ENCODE assay signal across 13 cellular contexts in genomic region chr5:172696171-172696849, GRCh38. TPM values are rescaled to one million over a fixed set of nuclear protein-coding genes. Genes with fewer than 3 reads are reported as not detected.
DNase-seq lines count a peak whose midpoint lies in the region; ATAC-seq and TF ChIP-seq lines count a peak whose summit lies in the region.
"Had no signal": no experiment of that assay in that cellular context is flagged by ENCODE, and none has a peak within 500 bp of the region (broad histone marks: within the 10 kb centered on the region; RNA-seq: fewer than 3 reads in every experiment).

No MANE protein-coding gene starts in this region.

- H3K9me3 ChIP-seq in gastroesophageal sphincter (no peaks in the 10 kb centered on the region), ovary (no peaks in the 10 kb centered on the region)
- H3K9me3 ChIP-seq: MG63, pancreas had no signal

- WGBS in gastroesophageal sphincter (ENCODE audit: low coverage in 1 of 2), 2 donors = 45% methylated on average over 5 of the region's 20 CpGs; no CpG with 5 or more reads in 1 of the 2 donors
- 36 to 42% (median 39%) methylated on average over 18 to 20 of the region's 20 CpGs for WGBS in ovary, 3 donors

- H3K36me3 ChIP-seq in ACC112 (ENCODE audit: insufficient read depth, low read length) (no peaks in the 10 kb centered on the region), gastroesophageal sphincter (no peaks in the 10 kb centered on the region), ovary (no peaks in the 10 kb centered on the region)
- H3K36me3 ChIP-seq: MG63, pancreas had no signal

- TF ChIP-seq EP300 in gastroesophageal sphincter (IDR thresholded peaks at IDR 0.05) (no peak), ovary (IDR thresholded peaks at IDR 0.05) (no peak)

- no peaks in the 10 kb centered on the region for H3K27me3 ChIP-seq in ACC112 (ENCODE audit: insufficient read depth, low read length)
- no peaks in the 10 kb centered on the region for H3K27me3 ChIP-seq in gastroesophageal sphincter
- H3K27me3 ChIP-seq in ovary = no peaks in the 10 kb centered on the region
- H3K27me3 ChIP-seq: MG63, pancreas had no signal

- no peaks in the 10 kb centered on the region for H3K79me2 ChIP-seq in ACC112 (ENCODE audit: control insufficient read depth, insufficient read depth, low read length, unreplicated experiment)

- TF ChIP-seq CTCF in gastroesophageal sphincter (IDR thresholded peaks at IDR 0.05) (no peak), ovary (IDR thresholded peaks at IDR 0.05) (no peak)

- H3K27ac ChIP-seq in ACC112 (ENCODE audit: low read depth, low read length) (no peak overlapping the region), gastroesophageal sphincter (peak overlapping the region; percentile 31 to 86 (median 82)), ovary (peak overlapping the region; percentile 61 to 73)

- intact Hi-C loops in ovary (cut with DNase I) = loop anchor here (2.0 to 10.0 kb wide), 7 partner anchors 52 to 589 kb away; partner anchors contain the start of gene NEURL1B (in 4 of the 4)

- TF ChIP-seq POLR2A in gastroesophageal sphincter (IDR thresholded peaks at IDR 0.05) (no peak), ovary (IDR thresholded peaks at IDR 0.05) (no peak)

- DNase-seq in NCI-H226 (peak; percentile 23), ovary (peak; percentile 59 to 79 (median 65)), NK-92 (lab: John Stamatoyannopoulos, UW; ENCODE audit: unreplicated experiment) (no peak), OCI-M1 (lab: John Stamatoyannopoulos, UW) (no peak), HT-29 (ENCODE audit: low spot score) (no peak)
- DNase-seq: activated CD4-positive, alpha-beta T cell treated with anti-CD3 and anti-CD28 coated beads for 36 hours; activated naive CD8-positive, alpha-beta T cell treated with anti-CD3 and anti-CD28 coated beads, Interleukin-2, amount 10 ng/mL, durations not matched to agents 7 days and 5 days; MG63; NCI-H510A treated with DMSO at 0.1 percent for 48 hours had no signal

- H2AFZ ChIP-seq in ACC112 (ENCODE audit: low read length, unreplicated experiment) = peak overlapping the region; percentile 89

- ATAC-seq in gastroesophageal sphincter (peak; percentile 20), GM21619 (IDR thresholded peaks at IDR 0.05; ENCODE audit: unreplicated experiment) (no peak)

- peak overlapping the region; percentile 88 for H3K4me3 ChIP-seq in ACC112 (ENCODE audit: low read depth, low read length)
- peak overlapping the region in 1 of 2 donors; percentile 59 for H3K4me3 ChIP-seq in gastroesophageal sphincter
- H3K4me3 ChIP-seq in ovary = peak overlapping the region; percentile 48

- peaks cover 6% of the 10 kb centered on the region for H3K4me1 ChIP-seq in ACC112 (ENCODE audit: control insufficient read depth, insufficient read depth, low read length, unreplicated experiment)
- peaks cover 0 to 72% (median 23%) of the 10 kb centered on the region in 3 donors for H3K4me1 ChIP-seq in gastroesophageal sphincter
- H3K4me1 ChIP-seq in ovary (ENCODE audit: insufficient read depth) = peaks cover 33% of the 10 kb centered on the region

RNA-seq across cellular contexts. Expression of gene NEURL1B, which starts 55.2 kb away (rescaled TPM):
- total RNA-seq in gastroesophageal sphincter (10 to 100 TPM; 21.7 to 59.9 (median 41.5) TPM), ovary (10 to 100 TPM; 15.0 to 75.1 (median 36.3) TPM)
- 10 to 100 TPM; 24.2 to 39.0 TPM for polyA plus RNA-seq in ovary
- total RNA-seq in HT-29 (2014; rRNA removed; shearing (Covaris generic)) = 0.26 and 0.79 TPM in 2 replicates

Comparison
In these comparisons a context has a peak if more than half of its experiments do, and no peak if none do; other contexts are left out.
1. DNase-seq: peak in NCI-H226 (single experiment) and ovary (5 of 5); none in NK-92 (single experiment), OCI-M1 (single experiment) and HT-29 (single experiment).